24 cellular contexts compared by ENCODE assay signal in genomic region chr9:5748438-5748837, GRCh38.
"Had no signal": no experiment of that assay in that cellular context is flagged by ENCODE, and none has a peak within 500 bp of the region (broad histone marks: within the 10 kb centered on the region; RNA-seq: fewer than 3 reads in every experiment).

No MANE protein-coding gene starts in this region.

- H3K4me3 Mint-ChIP-seq: naive thymus-derived CD8-positive, alpha-beta T cell had no signal

- ATAC-seq: gastrocnemius medialis; heart right ventricle; mucosa of descending colon; naive thymus-derived CD8-positive, alpha-beta T cell; sciatic nerve; stimulated activated naive CD8-positive, alpha-beta T cell treated with anti-CD3 and anti-CD28 coated beads, Interleukin-15, Interleukin-2, amounts not matched to agents 100 U/mL and 50 U/mL, for 24 hours; upper lobe of right lung had no signal

- FAIRE-seq: endometrium, islet of Langerhans had no signal

- DNase-seq: effector memory CD4-positive, alpha-beta T cell; gastrocnemius medialis; heart right ventricle; hypothalamus; kidney glomerular epithelial cell; mammary epithelial cell; mucosa of descending colon; naive thymus-derived CD8-positive, alpha-beta T cell; posterior cingulate gyrus; spleen; stimulated activated CD4-positive, alpha-beta T cell treated with anti-CD3 and anti-CD28 coated beads, Interleukin-15, amount 100 ng/mL, for 24 hours; stimulated activated CD4-positive, alpha-beta T cell treated with anti-CD3 and anti-CD28 coated beads, Interleukin-1b, Interleukin-23, amount 100 ng/mL, for 48 hours; stimulated activated CD4-positive, alpha-beta T cell treated with anti-CD3 and anti-CD28 coated beads, Interleukin-4, amount 100 ng/mL, for 4 hours; stimulated activated naive CD8-positive, alpha-beta T cell treated with anti-CD3 and anti-CD28 coated beads, Interleukin-15, Interleukin-2, amounts not matched to agents 100 U/mL and 50 U/mL, for 24 hours; testis; upper lobe of right lung had no signal

- H3K27me3 ChIP-seq: esophagus muscularis mucosa, gastrocnemius medialis, heart right ventricle, neutrophil, spleen, testis, tibial nerve, upper lobe of right lung, vagina had no signal

- H3K9me3 Mint-ChIP-seq: naive thymus-derived CD8-positive, alpha-beta T cell had no signal

- H3K4me3 ChIP-seq: esophagus muscularis mucosa, gastrocnemius medialis, heart right ventricle, mucosa of descending colon, spleen, testis, tibial nerve, upper lobe of right lung, vagina had no signal

- H3K27me3 Mint-ChIP-seq: naive thymus-derived CD8-positive, alpha-beta T cell had no signal

- H3K27ac ChIP-seq: epithelial cell of prostate, esophagus muscularis mucosa, gastrocnemius medialis, heart right ventricle, neutrophil, spleen, testis, tibial nerve, upper lobe of right lung, vagina had no signal

- H3K4me1 ChIP-seq: esophagus muscularis mucosa, gastrocnemius medialis, heart right ventricle, spleen, testis, tibial nerve, upper lobe of right lung, vagina had no signal

- H3K9me3 ChIP-seq: esophagus muscularis mucosa, gastrocnemius medialis, heart right ventricle, mucosa of descending colon, neutrophil, spleen, testis, tibial nerve, upper lobe of right lung, vagina had no signal
